ENCODE assay signal across 10 cellular contexts in genomic region chr11:69301491-69302401, GRCh38. TPM values are rescaled to one million over a fixed set of nuclear protein-coding genes. Genes with fewer than 3 reads are reported as not detected.
A peak's percentile ranks its signal among the peaks of the same experiment; 100 is the strongest.
DNase-seq lines count a peak whose midpoint lies in the region; ATAC-seq, FAIRE-seq and TF ChIP-seq lines count a peak whose summit lies in the region.
"Had no signal": no experiment of that assay in that cellular context is flagged by ENCODE, and none has a peak within 500 bp of the region (broad histone marks: within the 10 kb centered on the region; RNA-seq: fewer than 3 reads in every experiment).

No MANE protein-coding gene starts in this region.

- H3K4me3 ChIP-seq in fibroblast of lung (replicated peaks in 1 of 4; ENCODE audit: control extremely low read depth in 1 of 4, insufficient read depth in 1 of 4, low read depth in 3 of 4, low read length in 4 of 4), result no peak overlapping the region

- peaks cover 2 to 9% of the 10 kb centered on the region in 2 donors for H3K9me3 Mint-ChIP-seq in stimulated activated naive B cell treated with anti-CD40 and anti-IgM and Interleukin-4, amounts not matched to agents 10 μg/mL and 1 μg/mL and 100 μg/mL, for 72 hours
- H3K9me3 Mint-ChIP-seq: activated T-helper 2 cell treated with anti-CD3 and anti-CD28 coated beads, Interferon-gamma antibody, Interleukin-2, Interleukin-4, amounts not matched to agents 10 μg/mL and 5 μg/mL and 100 μg/mL, durations not matched to agents 14 hours and 24 hours and 36 hours had no signal

- peaks cover 24% of the 10 kb centered on the region for H3K79me2 ChIP-seq in fibroblast of lung (ENCODE audit: control insufficient read depth, insufficient read depth, low read length)

- H2AFZ ChIP-seq in fibroblast of lung (ENCODE audit: low read length), result no peak overlapping the region

- no peak for ATAC-seq in stimulated activated naive B cell treated with anti-CD40 and anti-IgM and Interleukin-4, amounts not matched to agents 10 μg/mL and 1 μg/mL and 100 μg/mL, for 72 hours (replicated peaks)
- ATAC-seq in GM21367 (IDR thresholded peaks at IDR 0.05; ENCODE audit: unreplicated experiment), result no peak

- peak overlapping the region; percentile 94 for H3K27ac ChIP-seq in fibroblast of lung (ENCODE audit: insufficient read depth, low read length)
- H3K27ac ChIP-seq: HL-60 had no signal

- H3K9ac ChIP-seq in fibroblast of lung (ENCODE audit: insufficient read depth, low read length), result peak overlapping the region; percentile 46

- H3K4me1 Mint-ChIP-seq in stimulated activated naive B cell treated with anti-CD40 and anti-IgM and Interleukin-4, amounts not matched to agents 10 μg/mL and 1 μg/mL and 100 μg/mL, for 72 hours, result peaks cover 54 to 73% of the 10 kb centered on the region in 2 donors

- peak overlapping the region; percentile 4 for H3K4me2 ChIP-seq in fibroblast of lung (ENCODE audit: extremely low read depth, insufficient read depth, low read length)

- H3K4me3 Mint-ChIP-seq in stimulated activated naive B cell treated with anti-CD40 and anti-IgM and Interleukin-4, amounts not matched to agents 10 μg/mL and 1 μg/mL and 100 μg/mL, for 72 hours, result no peak overlapping the region

- no peak for TF ChIP-seq CTCF in fibroblast of lung (conservative IDR thresholded peaks at IDR 0.05 in 1 of 2, IDR thresholded peaks at IDR 0.05 in 1 of 2; ENCODE audit: low read depth in 1 of 2, low read length in 2 of 2)

- no peaks in the 10 kb centered on the region for H4K20me1 ChIP-seq in fibroblast of lung (ENCODE audit: control insufficient read depth, extremely low read depth, insufficient read depth, low read length)

- H3K27ac Mint-ChIP-seq in stimulated activated naive B cell treated with anti-CD40 and anti-IgM and Interleukin-4, amounts not matched to agents 10 μg/mL and 1 μg/mL and 100 μg/mL, for 72 hours, result peak overlapping the region; percentile 37
- H3K27ac Mint-ChIP-seq: activated T-helper 2 cell treated with anti-CD3 and anti-CD28 coated beads, Interferon-gamma antibody, Interleukin-2, Interleukin-4, amounts not matched to agents 10 μg/mL and 5 μg/mL and 100 μg/mL, durations not matched to agents 14 hours and 24 hours and 36 hours had no signal

- peak; percentile 86 for FAIRE-seq in RCC 7860 (lab: Jason Lieb, UNC)

- no peaks in the 10 kb centered on the region for H3K27me3 ChIP-seq in fibroblast of lung (ENCODE audit: control insufficient read depth, insufficient read depth, low read length)

- H3K9me3 ChIP-seq in fibroblast of lung (ENCODE audit: control insufficient read depth, insufficient read depth, low read depth, low read length), result no peaks in the 10 kb centered on the region

- peaks cover 0 to 2% of the 10 kb centered on the region in 2 donors for H3K36me3 Mint-ChIP-seq in stimulated activated naive B cell treated with anti-CD40 and anti-IgM and Interleukin-4, amounts not matched to agents 10 μg/mL and 1 μg/mL and 100 μg/mL, for 72 hours

- DNase-seq in activated effector memory CD4-positive, alpha-beta T cell treated with anti-CD3 and anti-CD28 coated beads, Interleukin-2, amount 50 U/mL, for 16 hours, result peak; percentile 71
- no peak for DNase-seq in activated effector memory CD4-positive, alpha-beta T cell treated with Interleukin-2 at 50 U/mL for 16 hours
- DNase-seq in RCC 7860 (ENCODE audit: low spot score), result peak; percentile 99
- DNase-seq in fibroblast of lung (ENCODE audit: low read depth in 2 of 2), result peak; percentile 72 to 91
- DNase-seq in stimulated activated naive B cell treated with anti-CD40 and anti-IgM and Interleukin-4, amounts not matched to agents 10 μg/mL and 1 μg/mL and 100 μg/mL, for 72 hours, result no peak
- DNase-seq in NCI-H1417 (lab: John Stamatoyannopoulos, UW), result no peak
- no peak for DNase-seq in NCI-H774 (lab: John Stamatoyannopoulos, UW)

- H3K4me1 ChIP-seq in fibroblast of lung (ENCODE audit: control insufficient read depth, extremely low read depth, insufficient read depth, low read length), result peaks cover 49% of the 10 kb centered on the region

- H3K27me3 Mint-ChIP-seq in stimulated activated naive B cell treated with anti-CD40 and anti-IgM and Interleukin-4, amounts not matched to agents 10 μg/mL and 1 μg/mL and 100 μg/mL, for 72 hours, result no peaks in the 10 kb centered on the region

- no peaks in the 10 kb centered on the region for H3K36me3 ChIP-seq in fibroblast of lung (ENCODE audit: control insufficient read depth, insufficient read depth, low read length)

RNA-seq across cellular contexts. Expression of gene MYEOV, which starts 7.8 kb away (rescaled TPM):
- total RNA-seq in fibroblast of lung, result 1.2 TPM in 1 of 2 replicates, not detected in the other
- polyA plus RNA-seq in fibroblast of lung, result 7.3 and 11.7 TPM in 2 replicates
- 11.8 and 28.9 TPM in 2 replicates for polyA plus RNA-seq in fibroblast of lung (2012)
- polyA minus RNA-seq in fibroblast of lung (ENCODE audit: low replicate concordance), result 3.0 and 40.6 TPM in 2 replicates

Comparison
In these comparisons a context has a peak if more than half of its experiments do, and no peak if none do; other contexts are left out.
1. DNase-seq: peak in activated effector memory CD4-positive, alpha-beta T cell treated with anti-CD3 and anti-CD28 coated beads, Interleukin-2, amount 50 U/mL, for 16 hours (single experiment), RCC 7860 (single experiment) and fibroblast of lung (2 of 2); none in activated effector memory CD4-positive, alpha-beta T cell treated with Interleukin-2 at 50 U/mL for 16 hours (single experiment), stimulated activated naive B cell treated with anti-CD40 and anti-IgM and Interleukin-4, amounts not matched to agents 10 μg/mL and 1 μg/mL and 100 μg/mL, for 72 hours (single experiment), NCI-H1417 (0 of 3) and NCI-H774 (single experiment).